In genomic region chr12:56359851-56360767, GRCh38 we compare ENCODE assay signal across 8 cellular contexts. TPM values are rescaled to one million over a fixed set of nuclear protein-coding genes. Genes with fewer than 3 reads are reported as not detected.
DNase-seq lines count a peak whose midpoint lies in the region; ATAC-seq and TF ChIP-seq lines count a peak whose summit lies in the region.

Gene STAT2 (minus strand): TSS chr12:56360107. CDS start chr12:56356571, 3,536 bp downstream.

- WGBS in heart left ventricle, 4 donors: 0 to 1% (median 1%) methylated on average over 42 to 54 of the region's 54 CpGs

- in situ Hi-C loops in GM13976 (cut with MboI; ENCODE audit: low sequenced_read_pairs, unreplicated experiment): no loop called here

- DNase-seq in GM13976 (ENCODE audit: low spot score) (peak; percentile 95), NCI-H146 treated with DMSO at 0.1 percent for 48 hours (lab: John Stamatoyannopoulos, UW; ENCODE audit: unreplicated experiment) (peak; percentile 98), amniotic epithelial cell (ENCODE audit: low read depth) (peak; percentile 100), heart left ventricle (peak; percentile 99 to 100 (median 99)), pons (ENCODE audit: low spot score) (peak; percentile 100), type B pancreatic cell (ENCODE audit: extremely low spot score, unreplicated experiment) (peak; percentile 98)

- H3K36me3 Mint-ChIP-seq in type B pancreatic cell: peaks cover 5% of the 10 kb centered on the region

- H3K9me3 ChIP-seq in heart left ventricle: no peaks in the 10 kb centered on the region

- no peaks in the 10 kb centered on the region for H3K27me3 Mint-ChIP-seq in type B pancreatic cell

- H3K9me3 Mint-ChIP-seq in type B pancreatic cell: no peaks in the 10 kb centered on the region

- H3K4me3 Mint-ChIP-seq in type B pancreatic cell: peak within 1 kb of the TSS; percentile 99

- peak; percentile 17 to 80 for TF ChIP-seq POLR2A in heart left ventricle (IDR thresholded peaks at IDR 0.05)

- H3K27me3 ChIP-seq in heart left ventricle: no peaks in the 10 kb centered on the region

- H3K36me3 ChIP-seq in heart left ventricle: peaks cover under 1 to 18% (median 16%) of the 10 kb centered on the region in 9 donors

- H3K27ac Mint-ChIP-seq in type B pancreatic cell: peak within 1 kb of the TSS; percentile 99

- peaks cover 0 to 40% (median 20%) of the 10 kb centered on the region in 12 donors for H3K4me1 ChIP-seq in heart left ventricle

- intact Hi-C loops in T-helper 1 cell treated with Interleukin-12 subunit alpha and Interleukin-12 subunit beta and Interleukin-4 antibody, amounts not matched to agents 30 ng/mL and 1 ng/mL, for 36 hours (cut with micrococcal nuclease): loop anchor here (1.0 to 5.0 kb wide), 24 partner anchors 22 to 719 kb away; partner anchors contain the start of genes ANKRD52, COQ10A, CS and IL23A
- intact Hi-C loops in heart left ventricle (cut with DNase I): loop anchor here (1.0 to 10.0 kb wide), 10 partner anchors 44 to 107 kb away; partner anchors contain the start of genes TIMELESS (in 6 of the 10), MIP (in 2 of the 10) and SPRYD4 (in 2 of the 10)

- peaks cover 8% of the 10 kb centered on the region for H3K4me1 Mint-ChIP-seq in type B pancreatic cell (ENCODE audit: unreplicated experiment)

- H3K27ac ChIP-seq in heart left ventricle: peak within 1 kb of the TSS; percentile 68 to 98 (median 92)

- TF ChIP-seq CTCF in GM13976 (IDR thresholded peaks at IDR 0.05; ENCODE audit: borderline replicate concordance, control extremely low read depth, extremely low read depth, insufficient read depth, missing control alignments): no peak
- peak in 1 of 12 donors; percentile 9 for TF ChIP-seq CTCF in heart left ventricle (IDR thresholded peaks at IDR 0.05)
- TF ChIP-seq CTCF in type B pancreatic cell (conservative IDR thresholded peaks at IDR 0.05): no peak

- peak; percentile 95 for ATAC-seq in HG02870 (IDR thresholded peaks at IDR 0.05; ENCODE audit: unreplicated experiment)
- peak; percentile 98 to 99 (median 99) for ATAC-seq in heart left ventricle

- peak within 1 kb of the TSS; percentile 64 to 91 (median 83) for H3K4me3 ChIP-seq in heart left ventricle

RNA-seq across cellular contexts. Expression of gene STAT2, which starts in this region (rescaled TPM):
- total RNA-seq in T-helper 1 cell treated with Interleukin-12 subunit alpha and Interleukin-12 subunit beta and Interleukin-4 antibody, amounts not matched to agents 30 ng/mL and 1 ng/mL, for 36 hours: 239 and 243 TPM in 2 replicates
- total RNA-seq in heart left ventricle (100 to 1,000 TPM in 1 of 9 donors, 10 to 100 TPM in 8; 31.4 to 150 (median 37.1) TPM), type B pancreatic cell (ENCODE audit: low replicate concordance) (132 and 139 TPM in 2 replicates)
- polyA plus RNA-seq in heart left ventricle: 10 to 100 TPM; 23.1 to 26.2 TPM

Comparison
In these comparisons a context has a peak if more than half of its experiments do, and no peak if none do; other contexts are left out.
1. Peak in every context shown above with its lines: DNase-seq, ATAC-seq, H3K4me3 ChIP-seq and H3K27ac ChIP-seq.